1 cellular context compared by ENCODE assay signal in the genomic region with DNA sequence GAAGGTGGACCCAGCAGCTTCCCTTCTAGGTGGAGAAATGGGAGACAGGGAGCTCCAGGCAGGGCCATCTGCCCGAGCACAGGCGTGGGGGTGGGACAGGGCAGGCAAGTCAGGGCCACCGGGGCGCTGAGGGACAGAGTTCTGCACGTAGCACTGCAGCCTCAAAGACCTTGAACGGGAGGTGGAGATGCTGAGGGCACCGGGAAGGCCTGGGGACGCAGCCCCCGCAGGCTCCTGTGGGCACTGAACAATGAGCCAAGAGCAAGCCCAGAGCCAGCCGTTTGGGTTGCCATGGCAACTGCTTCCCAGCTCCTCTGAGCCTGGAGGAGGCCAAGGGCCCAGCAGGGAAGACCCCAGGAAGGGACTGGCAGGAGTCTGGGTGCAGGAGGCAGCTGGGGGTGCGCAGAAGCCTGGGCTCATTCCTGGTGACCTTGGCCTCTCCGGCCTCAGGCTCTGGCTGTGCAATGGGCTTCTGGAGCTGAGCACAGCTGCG.
TF ChIP-seq lines count a peak whose summit lies in the region.

No MANE protein-coding gene starts in this region.

TF ChIP-seq in HEK293, 187 proteins besides CTCF, POLR2A, EP300 and RAD21 (continued from another document):
- TF ChIP-seq, protein P1, sequence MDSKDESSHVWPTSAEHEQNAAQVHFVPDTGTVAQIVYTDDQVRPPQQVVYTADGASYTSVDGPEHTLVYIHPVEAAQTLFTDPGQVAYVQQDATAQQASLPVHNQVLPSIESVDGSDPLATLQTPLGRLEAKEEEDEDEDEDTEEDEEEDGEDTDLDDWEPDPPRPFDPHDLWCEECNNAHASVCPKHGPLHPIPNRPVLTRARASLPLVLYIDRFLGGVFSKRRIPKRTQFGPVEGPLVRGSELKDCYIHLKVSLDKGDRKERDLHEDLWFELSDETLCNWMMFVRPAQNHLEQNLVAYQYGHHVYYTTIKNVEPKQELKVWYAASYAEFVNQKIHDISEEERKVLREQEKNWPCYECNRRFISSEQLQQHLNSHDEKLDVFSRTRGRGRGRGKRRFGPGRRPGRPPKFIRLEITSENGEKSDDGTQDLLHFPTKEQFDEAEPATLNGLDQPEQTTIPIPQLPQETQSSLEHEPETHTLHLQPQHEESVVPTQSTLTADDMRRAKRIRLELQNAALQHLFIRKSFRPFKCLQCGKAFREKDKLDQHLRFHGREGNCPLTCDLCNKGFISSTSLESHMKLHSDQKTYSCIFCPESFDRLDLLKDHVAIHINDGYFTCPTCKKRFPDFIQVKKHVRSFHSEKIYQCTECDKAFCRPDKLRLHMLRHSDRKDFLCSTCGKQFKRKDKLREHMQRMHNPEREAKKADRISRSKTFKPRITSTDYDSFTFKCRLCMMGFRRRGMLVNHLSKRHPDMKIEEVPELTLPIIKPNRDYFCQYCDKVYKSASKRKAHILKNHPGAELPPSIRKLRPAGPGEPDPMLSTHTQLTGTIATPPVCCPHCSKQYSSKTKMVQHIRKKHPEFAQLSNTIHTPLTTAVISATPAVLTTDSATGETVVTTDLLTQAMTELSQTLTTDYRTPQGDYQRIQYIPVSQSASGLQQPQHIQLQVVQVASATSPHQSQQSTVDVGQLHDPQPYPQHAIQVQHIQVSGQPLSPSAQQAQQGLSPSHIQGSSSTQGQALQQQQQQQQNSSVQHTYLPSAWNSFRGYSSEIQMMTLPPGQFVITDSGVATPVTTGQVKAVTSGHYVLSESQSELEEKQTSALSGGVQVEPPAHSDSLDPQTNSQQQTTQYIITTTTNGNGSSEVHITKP (tag by site-specific recombination; IDR thresholded peaks at IDR 0.05): no peak
- no peak for TF ChIP-seq MEIS1 (CRISPR knock-in tag; IDR thresholded peaks at IDR 0.05; ENCODE audit: borderline replicate concordance)
- no peak for TF ChIP-seq OSR2 (tag by site-specific recombination; IDR thresholded peaks at IDR 0.05)
- peak; percentile 60 for TF ChIP-seq ZIC2 (tag by site-specific recombination; IDR thresholded peaks at IDR 0.05)
- TF ChIP-seq HOXA7 (CRISPR knock-in tag; IDR thresholded peaks at IDR 0.05; ENCODE audit: borderline replicate concordance): no peak
- peak; percentile 54; the same call in 1 of the 2 replicates for TF ChIP-seq ZNF121 (tag by site-specific recombination; IDR thresholded peaks at IDR 0.05)
- no peak for TF ChIP-seq ZNF140 (tag by site-specific recombination; IDR thresholded peaks at IDR 0.05)
- no peak for TF ChIP-seq ZBTB20 (tag by site-specific recombination; IDR thresholded peaks at IDR 0.05)
- no peak for TF ChIP-seq ZBTB21 (tag by site-specific recombination; IDR thresholded peaks at IDR 0.05)
TF ChIP-seq in HEK293: peak in this region for 2.
